Comparison of ENCODE assay signal across 9 cellular contexts in the genomic region with DNA sequence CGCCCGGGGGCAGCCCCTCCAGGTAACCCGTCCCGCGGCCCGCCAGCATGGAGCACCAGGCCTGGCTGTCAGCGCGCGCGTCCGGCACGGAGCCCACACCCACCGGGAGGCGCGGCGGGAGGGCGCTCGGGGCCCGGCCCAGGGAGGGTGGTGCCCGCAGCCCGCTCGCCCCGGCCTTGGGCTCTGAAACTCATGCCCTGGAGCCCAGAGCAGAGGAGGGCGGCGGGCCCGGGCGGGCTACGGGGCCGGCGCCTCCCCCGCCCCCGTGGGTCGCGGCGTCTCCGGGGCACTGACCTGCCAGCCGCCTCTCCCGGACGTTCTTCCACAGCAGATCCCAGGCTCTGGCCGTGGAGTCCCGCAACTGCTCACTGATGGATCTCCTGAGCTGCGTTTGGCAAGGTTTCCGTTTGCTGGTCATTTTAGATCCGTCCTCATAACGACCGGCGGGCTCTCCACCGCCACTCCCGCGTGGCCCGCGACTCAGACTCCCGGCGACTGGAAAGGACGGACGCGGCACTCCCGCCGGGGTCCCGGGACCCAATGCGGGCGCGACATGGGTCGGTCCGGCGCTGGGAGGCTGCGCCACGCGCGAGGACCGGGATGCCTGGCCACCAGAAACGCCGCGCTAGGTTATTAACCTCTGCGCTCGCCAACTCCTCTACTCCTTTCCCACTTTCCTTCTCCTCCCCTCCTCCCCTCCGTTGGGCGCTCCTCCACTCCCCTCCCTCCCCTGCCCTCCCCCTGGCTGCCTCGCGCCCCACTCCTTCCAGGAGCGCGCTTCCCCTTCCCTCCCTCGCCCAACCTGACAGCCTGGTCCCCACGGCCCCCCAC.
DNase-seq lines count a peak whose midpoint lies in the region; ATAC-seq, FAIRE-seq and TF ChIP-seq lines count a peak whose summit lies in the region.
"Had no signal": no experiment of that assay in that cellular context is flagged by ENCODE, and none has a peak within 500 bp of the region (broad histone marks: within the 10 kb centered on the region; RNA-seq: fewer than 3 reads in every experiment).

No MANE protein-coding gene starts in this region.

- peak overlapping the region; percentile 81 to 90 (median 82) for H3K4me3 Mint-ChIP-seq in brain

- no peaks in the 10 kb centered on the region for H3K36me3 ChIP-seq in keratinocyte (ENCODE audit: control insufficient read depth in 2 of 2, extremely low read depth in 1 of 2, insufficient read depth in 2 of 2, low read length in 2 of 2)

- H3K4me1 ChIP-seq in keratinocyte (ENCODE audit: control insufficient read depth, extremely low read depth, insufficient read depth, low read length), result peaks cover 4% of the 10 kb centered on the region

- dilution Hi-C loops in keratinocyte (cut with MboI; ENCODE audit: extremely low pct_ligation_motif_present, low sequenced_read_pairs), result no loop called here

- peaks cover 22% of the 10 kb centered on the region for H3K27me3 Mint-ChIP-seq in brain

- TF ChIP-seq CTCF in brain (conservative IDR thresholded peaks at IDR 0.05) (no peak), keratinocyte (optimal IDR thresholded peaks at IDR 0.05 in 1 of 3, IDR thresholded peaks at IDR 0.05 in 1 of 3, conservative IDR thresholded peaks at IDR 0.05 in 1 of 3; ENCODE audit: extremely low read depth in 1 of 3, insufficient read depth in 2 of 3, low read length in 3 of 3) (no peak)

- peak overlapping the region; percentile 88 for H2AFZ ChIP-seq in keratinocyte (ENCODE audit: control insufficient read depth, low read length)

- no peak overlapping the region for H3K27ac ChIP-seq in keratinocyte (ENCODE audit: control insufficient read depth, insufficient read depth, low read length)

- DNase-seq in DMS 273 (lab: John Stamatoyannopoulos, UW; ENCODE audit: unreplicated experiment), result peak; percentile 53
- DNase-seq in DMS 273 treated with DMSO at 0.1 percent for 48 hours (lab: John Stamatoyannopoulos, UW), result no peak
- no peak for DNase-seq in keratinocyte (ENCODE audit: low read depth, low spot score)
- peak; percentile 12 for DNase-seq in smooth muscle cell of the brain vasculature (ENCODE audit: low read depth, low spot score)
- no peak for DNase-seq in T-helper 1 cell

- peaks cover 77% of the 10 kb centered on the region for H3K4me1 Mint-ChIP-seq in brain

- no peak for FAIRE-seq in keratinocyte (lab: Jason Lieb, UNC)
- FAIRE-seq: A204.1 had no signal

- peak overlapping the region in 4 of 5 experiments; percentile 49 to 88 (median 74) for H3K27ac Mint-ChIP-seq in brain

- peak overlapping the region; percentile 60 to 67 (median 65) for H3K4me3 ChIP-seq in keratinocyte (ENCODE audit: control insufficient read depth in 2 of 3, extremely low read depth in 1 of 3, insufficient read depth in 2 of 3, low read depth in 1 of 3, low read length in 3 of 3)

- no peaks in the 10 kb centered on the region for H4K20me1 ChIP-seq in keratinocyte (ENCODE audit: control insufficient read depth, extremely low read depth, insufficient read depth, low read length)

- H3K4me2 ChIP-seq in keratinocyte (ENCODE audit: control insufficient read depth, extremely low read depth, insufficient read depth, low read depth, low read length), result peak overlapping the region; percentile 71

- H3K9me3 ChIP-seq in keratinocyte (ENCODE audit: control insufficient read depth, low read depth, low read length), result no peaks in the 10 kb centered on the region

- no peaks in the 10 kb centered on the region for H3K27me3 ChIP-seq in keratinocyte (ENCODE audit: control insufficient read depth, extremely low read depth, insufficient read depth, low read length)

- ATAC-seq in HG02763 (IDR thresholded peaks at IDR 0.05; ENCODE audit: unreplicated experiment) (no peak), GM18502 (IDR thresholded peaks at IDR 0.05; ENCODE audit: poor library complexity, unreplicated experiment) (no peak)

- no peaks in the 10 kb centered on the region for H3K79me2 ChIP-seq in keratinocyte (ENCODE audit: control insufficient read depth, insufficient read depth, low read length)

- H3K9ac ChIP-seq in keratinocyte (ENCODE audit: control insufficient read depth, extremely low read depth, insufficient read depth, low read length), result peak overlapping the region; percentile 71

- H3K36me3 Mint-ChIP-seq in brain, result peaks cover 9% of the 10 kb centered on the region

- H3K9me1 ChIP-seq in keratinocyte (ENCODE audit: control insufficient read depth, extremely low read depth, insufficient read depth, low read length), result no peaks in the 10 kb centered on the region

- peaks cover 0 to 3% (median 0%) of the 10 kb centered on the region in 5 experiments for H3K9me3 Mint-ChIP-seq in brain

Comparison
In these comparisons a context has a peak if more than half of its experiments do, and no peak if none do; other contexts are left out.
1. DNase-seq: peak in DMS 273 (single experiment) and smooth muscle cell of the brain vasculature (single experiment); none in DMS 273 treated with DMSO at 0.1 percent for 48 hours (single experiment), keratinocyte (single experiment) and T-helper 1 cell (0 of 5).